Comparison of ENCODE assay signal across 30 cellular contexts in genomic region chr3:40763812-40764211, GRCh38.
"Had no signal": no experiment of that assay in that cellular context is flagged by ENCODE, and none has a peak within 500 bp of the region (broad histone marks: within the 10 kb centered on the region; RNA-seq: fewer than 3 reads in every experiment).

No MANE protein-coding gene starts in this region.

- H3K27me3 ChIP-seq: breast epithelium, heart right ventricle, left lung, neural progenitor cell, stomach, thyroid gland, upper lobe of left lung, vagina had no signal

- FAIRE-seq: endothelial cell of umbilical vein, islet of Langerhans, TTC549 had no signal

- H3K27ac Mint-ChIP-seq: activated CD4-positive, alpha-beta memory T cell treated with anti-CD3 and anti-CD28 coated beads for 36 hours; activated CD4-positive, alpha-beta T cell treated with anti-CD3 and anti-CD28 coated beads, Interleukin-2, amount 10 ng/mL, durations not matched to agents 24 days and 14 days; activated naive CD4-positive, alpha-beta T cell treated with anti-CD3 and anti-CD28 coated beads, Interleukin-2, amount 50 U/mL, for 24 hours; activated naive CD8-positive, alpha-beta T cell treated with anti-CD3 and anti-CD28 coated beads, Interleukin-2, amount 50 U/mL, for 24 hours; activated T-helper 17 cell treated with anti-CD3 and anti-CD28 coated beads, Interleukin-2, amount 50 U/mL, for 72 hours; natural killer cell; neural progenitor cell; stimulated activated naive B cell treated with anti-CD40 and anti-IgM and Interleukin-4, amounts not matched to agents 10 μg/mL and 1 μg/mL and 100 μg/mL, for 72 hours had no signal

- H3K4me3 Mint-ChIP-seq: activated CD4-positive, alpha-beta memory T cell treated with anti-CD3 and anti-CD28 coated beads for 36 hours; activated CD4-positive, alpha-beta T cell treated with anti-CD3 and anti-CD28 coated beads, Interleukin-2, amount 10 ng/mL, durations not matched to agents 24 days and 14 days; activated naive CD4-positive, alpha-beta T cell treated with anti-CD3 and anti-CD28 coated beads, Interleukin-2, amount 50 U/mL, for 24 hours; activated naive CD8-positive, alpha-beta T cell treated with anti-CD3 and anti-CD28 coated beads, Interleukin-2, amount 50 U/mL, for 24 hours; activated T-cell treated with anti-CD3 and anti-CD28 coated beads, Interleukin-2, amount 50 U/mL, for 4 hours; activated T-helper 17 cell treated with anti-CD3 and anti-CD28 coated beads, Interleukin-2, amount 50 U/mL, for 72 hours; natural killer cell; neural progenitor cell; stimulated activated naive B cell treated with anti-CD40 and anti-IgM and Interleukin-4, amounts not matched to agents 10 μg/mL and 1 μg/mL and 100 μg/mL, for 72 hours had no signal

- H3K36me3 Mint-ChIP-seq: activated CD4-positive, alpha-beta memory T cell treated with anti-CD3 and anti-CD28 coated beads for 36 hours; activated naive CD4-positive, alpha-beta T cell treated with anti-CD3 and anti-CD28 coated beads, Interleukin-2, amount 50 U/mL, for 24 hours; natural killer cell; neural progenitor cell had no signal

- H3K4me1 ChIP-seq: breast epithelium, left lung, parathyroid adenoma, psoas muscle, stomach, thyroid gland, upper lobe of left lung had no signal

- H3K4me1 Mint-ChIP-seq: activated CD4-positive, alpha-beta T cell treated with anti-CD3 and anti-CD28 coated beads, Interleukin-2, amount 10 ng/mL, durations not matched to agents 24 days and 14 days; activated naive CD4-positive, alpha-beta T cell treated with anti-CD3 and anti-CD28 coated beads, Interleukin-2, amount 50 U/mL, for 24 hours; activated naive CD8-positive, alpha-beta T cell treated with anti-CD3 and anti-CD28 coated beads, Interleukin-2, amount 50 U/mL, for 24 hours; activated T-helper 17 cell treated with anti-CD3 and anti-CD28 coated beads, Interleukin-2, amount 50 U/mL, for 72 hours; natural killer cell; neural progenitor cell had no signal

- H3K4me2 ChIP-seq: neural progenitor cell had no signal

- H3K36me3 ChIP-seq: breast epithelium, heart right ventricle, left lung, stomach, thyroid gland, upper lobe of left lung, vagina, WERI-Rb-1 had no signal

- H3K9me3 ChIP-seq: thyroid gland, vagina had no signal

- DNase-seq: activated CD4-positive, alpha-beta memory T cell treated with anti-CD3 and anti-CD28 coated beads for 36 hours; activated CD4-positive, alpha-beta T cell treated with anti-CD3 and anti-CD28 coated beads, Interleukin-2, amount 10 ng/mL, durations not matched to agents 24 days and 14 days; activated CD4-positive, CD25-positive, alpha-beta regulatory T cell treated with anti-CD3 and anti-CD28 coated beads, Interleukin-2, amount 50 U/mL, for 72 hours; activated naive CD8-positive, alpha-beta T cell treated with anti-CD3 and anti-CD28 coated beads, Interleukin-2, amount 50 U/mL, for 24 hours; activated T-cell treated with anti-CD3 and anti-CD28 coated beads, Interleukin-2, amount 50 U/mL, for 4 hours; central memory CD4-positive, alpha-beta T cell; foreskin fibroblast; heart right ventricle; left lung; mesendoderm; natural killer cell; occipital lobe; psoas muscle; stimulated activated CD4-positive, alpha-beta T cell treated with anti-CD3 and anti-CD28 coated beads, Interleukin-15, amount 100 ng/mL, for 24 hours; stimulated activated CD4-positive, alpha-beta T cell treated with anti-CD3 and anti-CD28 coated beads, Interleukin-2, amount 100 ng/mL, for 24 hours; stimulated activated naive B cell treated with anti-CD40 and anti-IgM and Interleukin-4, amounts not matched to agents 10 μg/mL and 1 μg/mL and 100 μg/mL, for 72 hours; stomach; thyroid gland; upper lobe of left lung; WERI-Rb-1 had no signal

- H3K9me3 Mint-ChIP-seq: activated CD4-positive, alpha-beta memory T cell treated with anti-CD3 and anti-CD28 coated beads for 36 hours; activated T-cell treated with anti-CD3 and anti-CD28 coated beads, Interleukin-2, amount 50 U/mL, for 4 hours had no signal

- H3K79me2 ChIP-seq: parathyroid adenoma had no signal

- H3K27ac ChIP-seq: breast epithelium, left lung, neural progenitor cell, parathyroid adenoma, psoas muscle, stomach, thyroid gland, upper lobe of left lung, vagina, WERI-Rb-1 had no signal

- H3K9ac ChIP-seq: neural progenitor cell, parathyroid adenoma had no signal

- H3K4me3 ChIP-seq: breast epithelium, heart right ventricle, left lung, lung, neural progenitor cell, psoas muscle, stomach, thyroid gland, upper lobe of left lung, vagina had no signal

- H2AFZ ChIP-seq: neural progenitor cell, parathyroid adenoma had no signal
